ENCODE assay signal across 22 cellular contexts in genomic region chr14:72906879-72907278, GRCh38. TPM values are rescaled to one million over a fixed set of nuclear protein-coding genes. Genes with fewer than 3 reads are reported as not detected.
DNase-seq lines count a peak whose midpoint lies in the region; ATAC-seq, FAIRE-seq and TF ChIP-seq lines count a peak whose summit lies in the region.
"Had no signal": no experiment of that assay in that cellular context is flagged by ENCODE, and none has a peak within 500 bp of the region (broad histone marks: within the 10 kb centered on the region; RNA-seq: fewer than 3 reads in every experiment).

No MANE protein-coding gene starts in this region.

- H3K27me3 ChIP-seq in Karpas-422 (ENCODE audit: low read length), result no peaks in the 10 kb centered on the region; the same call in 1 of the 2 replicates
- H3K27me3 ChIP-seq in colonic mucosa, result no peaks in the 10 kb centered on the region
- peaks cover 0 to 14% of the 10 kb centered on the region in 2 donors for H3K27me3 ChIP-seq in left lung

- TF ChIP-seq CTCF in colonic mucosa (IDR thresholded peaks at IDR 0.05), result no peak
- TF ChIP-seq CTCF in left lung (IDR thresholded peaks at IDR 0.05), result no peak

- H3K9me3 ChIP-seq in Karpas-422 (ENCODE audit: low read length) (no peaks in the 10 kb centered on the region), colonic mucosa (no peaks in the 10 kb centered on the region), left lung (no peaks in the 10 kb centered on the region)
- H3K9me3 ChIP-seq: A549 had no signal

- H3K36me3 Mint-ChIP-seq in activated CD8-positive, alpha-beta memory T cell treated with anti-CD3 and anti-CD28 coated beads, Interleukin-2, amount 10 ng/mL, durations not matched to agents 7 days and 5 days, result no peaks in the 10 kb centered on the region
- H3K36me3 Mint-ChIP-seq: naive B cell; stimulated activated naive B cell treated with anti-CD40 and anti-IgM and Interleukin-4, amounts not matched to agents 10 μg/mL and 1 μg/mL and 100 μg/mL, for 72 hours; type B pancreatic cell had no signal

- CTCF ChIA-PET in activated CD8-positive, alpha-beta memory T cell treated with anti-CD3 and anti-CD28 coated beads, Interleukin-2, amount 10 ng/mL, durations not matched to agents 7 days and 5 days (lab: Charles Lee), result interaction anchor here (3.3 to 5.0 kb wide), 3 partner anchors 13 to 391 kb away, joined by 35 to 199 read pairs (median 40); partner anchors contain the start of gene DPF3

- H3K4me3 ChIP-seq in Karpas-422 (ENCODE audit: low read length), result peak overlapping the region; percentile 39
- no peak overlapping the region for H3K4me3 ChIP-seq in colonic mucosa
- H3K4me3 ChIP-seq in left lung, result no peak overlapping the region
- H3K4me3 ChIP-seq: A549 had no signal

- H3K4me3 Mint-ChIP-seq in activated CD8-positive, alpha-beta memory T cell treated with anti-CD3 and anti-CD28 coated beads, Interleukin-2, amount 10 ng/mL, durations not matched to agents 7 days and 5 days, result no peak overlapping the region
- H3K4me3 Mint-ChIP-seq: activated CD4-positive, alpha-beta T cell treated with anti-CD3 and anti-CD28 coated beads, Interleukin-2, amount 10 ng/mL, durations not matched to agents 7 days and 5 days; activated T-cell treated with anti-CD3 and anti-CD28 coated beads, Interleukin-2, amount 50 U/mL, for 72 hours; CD4-positive, alpha-beta T cell; central memory CD8-positive, alpha-beta T cell; stimulated activated naive B cell treated with anti-CD40 and anti-IgM and Interleukin-4, amounts not matched to agents 10 μg/mL and 1 μg/mL and 100 μg/mL, for 72 hours; type B pancreatic cell had no signal

- DNase-seq in activated CD8-positive, alpha-beta memory T cell treated with anti-CD3 and anti-CD28 coated beads, Interleukin-2, amount 10 ng/mL, durations not matched to agents 7 days and 5 days, result no peak
- DNase-seq in activated CD8-positive, alpha-beta memory T cell treated with anti-CD3 and anti-CD28 coated beads, Interleukin-2, amount 50 U/mL, for 4 hours, result no peak
- DNase-seq in Karpas-422 (peak; percentile 67), colonic mucosa (peak; percentile 31), urothelium cell line (ENCODE audit: low spot score) (peak; percentile 70), GM19238 (ENCODE audit: insufficient read length, low spot score) (no peak), left lung (no peak)
- DNase-seq: activated CD4-positive, alpha-beta T cell treated with anti-CD3 and anti-CD28 coated beads, Interleukin-2, amount 10 ng/mL, durations not matched to agents 7 days and 5 days; activated T-cell treated with anti-CD3 and anti-CD28 coated beads, Interleukin-2, amount 50 U/mL, for 72 hours; CD4-positive, alpha-beta T cell; Kasumi-1; naive B cell; NCI-H2171 treated with DMSO at 0.1 percent for 48 hours; NCI-H82; posterior cingulate gyrus; stimulated activated naive B cell treated with anti-CD40 and anti-IgM and Interleukin-4, amounts not matched to agents 10 μg/mL and 1 μg/mL and 100 μg/mL, for 72 hours; T-helper 9 cell had no signal

- H3K36me3 ChIP-seq in Karpas-422 (ENCODE audit: insufficient read depth, low read length) (no peaks in the 10 kb centered on the region), colonic mucosa (no peaks in the 10 kb centered on the region), left lung (no peaks in the 10 kb centered on the region)

- H3K4me1 Mint-ChIP-seq in activated CD8-positive, alpha-beta memory T cell treated with anti-CD3 and anti-CD28 coated beads, Interleukin-2, amount 10 ng/mL, durations not matched to agents 7 days and 5 days, result peaks cover 21% of the 10 kb centered on the region

- intact Hi-C loops in colonic mucosa (cut with DNase I) (no loop called here), left lung (cut with DNase I) (loop anchor here in 1 of 2 donors (10.0 kb wide), 1 partner anchor 392 kb away; no protein-coding TSS in a partner anchor)

- H3K27ac Mint-ChIP-seq in activated CD8-positive, alpha-beta memory T cell treated with anti-CD3 and anti-CD28 coated beads, Interleukin-2, amount 10 ng/mL, durations not matched to agents 7 days and 5 days, result no peak overlapping the region
- H3K27ac Mint-ChIP-seq: activated CD4-positive, alpha-beta T cell treated with anti-CD3 and anti-CD28 coated beads, Interleukin-2, amount 10 ng/mL, durations not matched to agents 7 days and 5 days; activated T-cell treated with anti-CD3 and anti-CD28 coated beads, Interleukin-2, amount 50 U/mL, for 72 hours; CD4-positive, alpha-beta T cell; naive B cell; stimulated activated naive B cell treated with anti-CD40 and anti-IgM and Interleukin-4, amounts not matched to agents 10 μg/mL and 1 μg/mL and 100 μg/mL, for 72 hours; type B pancreatic cell had no signal

- H3K9me3 Mint-ChIP-seq in activated CD8-positive, alpha-beta memory T cell treated with anti-CD3 and anti-CD28 coated beads, Interleukin-2, amount 10 ng/mL, durations not matched to agents 7 days and 5 days (ENCODE audit: low read depth), result no peaks in the 10 kb centered on the region
- H3K9me3 Mint-ChIP-seq: activated CD4-positive, alpha-beta T cell treated with anti-CD3 and anti-CD28 coated beads, Interleukin-2, amount 10 ng/mL, durations not matched to agents 7 days and 5 days; activated T-cell treated with anti-CD3 and anti-CD28 coated beads, Interleukin-2, amount 50 U/mL, for 72 hours; CD4-positive, alpha-beta T cell; central memory CD8-positive, alpha-beta T cell; naive B cell; stimulated activated naive B cell treated with anti-CD40 and anti-IgM and Interleukin-4, amounts not matched to agents 10 μg/mL and 1 μg/mL and 100 μg/mL, for 72 hours; type B pancreatic cell had no signal

- H3K27ac ChIP-seq in Karpas-422 (ENCODE audit: low read length) (no peak overlapping the region), colonic mucosa (no peak overlapping the region), left lung (no peak overlapping the region)
- H3K27ac ChIP-seq: RWPE1 had no signal

- peak overlapping the region; percentile 58 for H3K4me2 ChIP-seq in Karpas-422 (ENCODE audit: low read depth, low read length, poor library complexity, severe bottlenecking)

- peak; percentile 60 for ATAC-seq in activated CD8-positive, alpha-beta memory T cell treated with anti-CD3 and anti-CD28 coated beads, Interleukin-2, amount 10 ng/mL, durations not matched to agents 7 days and 5 days
- ATAC-seq in GM19452 (IDR thresholded peaks at IDR 0.05; ENCODE audit: unreplicated experiment) (no peak), left lung (no peak)
- ATAC-seq: activated T-cell treated with anti-CD3 and anti-CD28 coated beads, Interleukin-2, amount 50 U/mL, for 72 hours; stimulated activated naive B cell treated with anti-CD40 and anti-IgM and Interleukin-4, amounts not matched to agents 10 μg/mL and 1 μg/mL and 100 μg/mL, for 72 hours had no signal

- H3K9me2 ChIP-seq in Karpas-422 (replicated peaks; ENCODE audit: insufficient read depth, low read length), result no peaks in the 10 kb centered on the region

- H4K20me1 ChIP-seq in Karpas-422 (ENCODE audit: insufficient read depth, low read depth, low read length), result no peaks in the 10 kb centered on the region

- H3K79me2 ChIP-seq in Karpas-422 (ENCODE audit: low read length), result no peaks in the 10 kb centered on the region

- peak overlapping the region; percentile 91 for H2AFZ ChIP-seq in Karpas-422 (ENCODE audit: low read length)

- H3K4me1 ChIP-seq in Karpas-422 (ENCODE audit: low read length) (peaks cover 19% of the 10 kb centered on the region), colonic mucosa (no peaks in the 10 kb centered on the region), left lung (no peaks in the 10 kb centered on the region)

- H3K27me3 Mint-ChIP-seq in activated CD8-positive, alpha-beta memory T cell treated with anti-CD3 and anti-CD28 coated beads, Interleukin-2, amount 10 ng/mL, durations not matched to agents 7 days and 5 days, result peaks cover 44% of the 10 kb centered on the region

- H3K9ac ChIP-seq in Karpas-422 (ENCODE audit: low read length) (peak overlapping the region; percentile 23), colonic mucosa (ENCODE audit: low read depth in 2 of 2, low read length in 2 of 2) (peak overlapping the region in 1 of 2 donors; percentile 28)

- no peak for FAIRE-seq in urothelium cell line (lab: Jason Lieb, UNC)
- FAIRE-seq: A549 had no signal

RNA-seq across cellular contexts. Expression of gene DPF3, which starts 13.0 kb away (rescaled TPM):
- total RNA-seq in activated CD8-positive, alpha-beta memory T cell treated with anti-CD3 and anti-CD28 coated beads, Interleukin-2, amount 10 ng/mL, durations not matched to agents 7 days and 5 days, result 10 to 100 TPM; 10.2 to 12.2 TPM
- 3.1 and 6.7 TPM in 2 replicates for total RNA-seq in Karpas-422 (2014; rRNA removed; shearing (Covaris generic); ENCODE audit: low replicate concordance)
- 10 to 100 TPM in 1 of 2 donors, 1 to 10 TPM in 1; 6.7 to 14.0 TPM for total RNA-seq in colonic mucosa
- 1 to 10 TPM; 1.4 to 1.7 TPM for total RNA-seq in left lung

RNA-seq across cellular contexts. Expression of gene DCAF4, which starts 19.4 kb away (rescaled TPM):
- total RNA-seq in activated CD8-positive, alpha-beta memory T cell treated with anti-CD3 and anti-CD28 coated beads, Interleukin-2, amount 10 ng/mL, durations not matched to agents 7 days and 5 days, result 10 to 100 TPM; 17.3 to 23.1 TPM
- 29.9 and 31.9 TPM in 2 replicates for total RNA-seq in Karpas-422 (2014; rRNA removed; shearing (Covaris generic); ENCODE audit: low replicate concordance)
- total RNA-seq in colonic mucosa (10 to 100 TPM in 1 of 2 donors, 1 to 10 TPM in 1; 8.3 to 11.3 TPM), left lung (10 to 100 TPM; 11.8 to 12.3 TPM)

Comparison
In these comparisons a context has a peak if more than half of its experiments do, and no peak if none do; other contexts are left out.
1. DNase-seq: peak in Karpas-422 (single experiment), colonic mucosa (single experiment) and urothelium cell line (single experiment); none in activated CD8-positive, alpha-beta memory T cell treated with anti-CD3 and anti-CD28 coated beads, Interleukin-2, amount 10 ng/mL, durations not matched to agents 7 days and 5 days (single experiment), activated CD8-positive, alpha-beta memory T cell treated with anti-CD3 and anti-CD28 coated beads, Interleukin-2, amount 50 U/mL, for 4 hours (single experiment), GM19238 (single experiment) and left lung (0 of 2).